ENCODE assay signal across 34 cellular contexts in the genomic region with DNA sequence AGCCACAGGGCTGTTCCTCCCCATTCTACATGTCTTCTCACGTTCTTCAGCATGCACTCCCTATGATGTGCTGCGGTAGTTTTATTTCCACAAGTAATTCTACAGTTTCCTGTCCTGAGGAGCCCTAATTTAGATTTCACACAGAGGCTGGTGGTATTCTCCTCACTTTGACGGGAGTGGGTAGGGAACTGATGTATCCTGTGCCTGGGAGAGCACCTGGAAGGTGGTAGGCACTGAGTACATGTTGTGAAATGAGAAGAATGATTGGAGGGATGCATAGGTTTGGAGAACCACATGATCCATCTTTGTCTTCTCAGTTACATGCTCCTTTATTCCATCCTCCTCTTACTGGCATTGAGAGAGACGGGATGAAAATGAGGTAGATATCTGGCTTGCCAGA.
"Had no signal": no experiment of that assay in that cellular context is flagged by ENCODE, and none has a peak within 500 bp of the region (broad histone marks: within the 10 kb centered on the region; RNA-seq: fewer than 3 reads in every experiment).

No MANE protein-coding gene starts in this region.

- H3K4me3 ChIP-seq: adrenal gland, ascending aorta, body of pancreas, breast epithelium, cardiac muscle cell had no signal

- ATAC-seq: activated naive CD4-positive, alpha-beta T cell treated with anti-CD3 and anti-CD28 coated beads, Interleukin-2, amount 50 U/mL, for 72 hours; activated naive CD8-positive, alpha-beta T cell treated with anti-CD3 and anti-CD28 coated beads, Interleukin-2, amount 50 U/mL, for 24 hours; activated T-cell treated with anti-CD3 and anti-CD28 coated beads, Interleukin-2, amount 50 U/mL, for 4 hours; activated T-cell treated with anti-CD3 and anti-CD28 coated beads, Interleukin-2, amount 50 U/mL, for 72 hours; body of pancreas had no signal

- DNase-seq: activated effector memory CD4-positive, alpha-beta T cell treated with anti-CD3 and anti-CD28 coated beads, Interleukin-2, amount 50 U/mL, for 16 hours; activated effector memory CD4-positive, alpha-beta T cell treated with Interleukin-2 at 50 U/mL for 16 hours; activated gamma-delta T cell; activated gamma-delta T cell treated with Interleukin-2 at 50 U/mL for 16 hours; activated naive CD4-positive, alpha-beta T cell; activated naive CD4-positive, alpha-beta T cell treated with anti-CD3 and anti-CD28 coated beads for 36 hours; activated naive CD4-positive, alpha-beta T cell treated with anti-CD3 and anti-CD28 coated beads, Interleukin-2, amount 50 U/mL, for 16 hours; activated naive CD4-positive, alpha-beta T cell treated with Interleukin-2 at 50 U/mL for 16 hours; activated naive CD8-positive, alpha-beta T cell treated with anti-CD3 and anti-CD28 coated beads for 36 hours; activated naive CD8-positive, alpha-beta T cell treated with anti-CD3 and anti-CD28 coated beads, Interleukin-2, amount 10 ng/mL, durations not matched to agents 7 days and 5 days; activated naive CD8-positive, alpha-beta T cell treated with anti-CD3 and anti-CD28 coated beads, Interleukin-2, amount 50 U/mL, for 24 hours; activated T-cell treated with anti-CD3 and anti-CD28 coated beads for 4 hours; activated T-cell treated with anti-CD3 and anti-CD28 coated beads, Interleukin-2, amount 50 U/mL, for 24 hours; activated T-cell treated with anti-CD3 and anti-CD28 coated beads, Interleukin-2, amount 50 U/mL, for 4 hours; activated T-cell treated with anti-CD3 and anti-CD28 coated beads, Interleukin-2, amount 50 U/mL, for 48 hours; activated T-cell treated with anti-CD3 and anti-CD28 coated beads, Interleukin-2, amount 50 U/mL, for 72 hours; adrenal gland; amniotic stem cell; amygdala; anterior cingulate cortex; aorta; body of pancreas; brain microvascular endothelial cell; central memory CD4-positive, alpha-beta T cell; cerebellar nuclear complex had no signal

- H3K36me3 ChIP-seq: adrenal gland, ascending aorta, brain microvascular endothelial cell, breast epithelium, cardiac muscle cell had no signal

- H3K27ac Mint-ChIP-seq: activated naive CD4-positive, alpha-beta T cell treated with anti-CD3 and anti-CD28 coated beads for 36 hours; activated naive CD8-positive, alpha-beta T cell; activated naive CD8-positive, alpha-beta T cell treated with anti-CD3 and anti-CD28 coated beads for 36 hours; activated naive CD8-positive, alpha-beta T cell treated with anti-CD3 and anti-CD28 coated beads, Interleukin-2, amount 10 ng/mL, durations not matched to agents 7 days and 5 days; activated naive CD8-positive, alpha-beta T cell treated with anti-CD3 and anti-CD28 coated beads, Interleukin-2, amount 50 U/mL, for 24 hours; activated T-cell treated with anti-CD3 and anti-CD28 coated beads, Interleukin-2, amount 50 U/mL, for 24 hours; activated T-cell treated with anti-CD3 and anti-CD28 coated beads, Interleukin-2, amount 50 U/mL, for 72 hours; activated T-helper 1 cell treated with anti-CD3 and anti-CD28 coated beads, Interleukin-12 subunit alpha, Interleukin-12 subunit beta, Interleukin-2, Interleukin-4 antibody, amounts not matched to agents 30 ng/mL and 10 ng/mL and 1 ng/mL, durations not matched to agents 14 hours and 24 hours and 36 hours; activated T-helper 2 cell treated with anti-CD3 and anti-CD28 coated beads, Interferon-gamma antibody, Interleukin-2, Interleukin-4, amounts not matched to agents 10 μg/mL and 5 μg/mL and 100 μg/mL, durations not matched to agents 14 hours and 24 hours and 36 hours; brain had no signal

- H3K27me3 Mint-ChIP-seq: activated naive CD8-positive, alpha-beta T cell; activated naive CD8-positive, alpha-beta T cell treated with anti-CD3 and anti-CD28 coated beads for 36 hours; activated naive CD8-positive, alpha-beta T cell treated with anti-CD3 and anti-CD28 coated beads, Interleukin-2, amount 50 U/mL, for 24 hours; activated T-cell treated with anti-CD3 and anti-CD28 coated beads, Interleukin-2, amount 50 U/mL, for 24 hours had no signal

- H3K9me3 Mint-ChIP-seq: activated naive CD4-positive, alpha-beta T cell treated with anti-CD3 and anti-CD28 coated beads for 36 hours; activated naive CD8-positive, alpha-beta T cell treated with anti-CD3 and anti-CD28 coated beads for 36 hours; activated naive CD8-positive, alpha-beta T cell treated with anti-CD3 and anti-CD28 coated beads, Interleukin-2, amount 10 ng/mL, durations not matched to agents 7 days and 5 days; activated naive CD8-positive, alpha-beta T cell treated with anti-CD3 and anti-CD28 coated beads, Interleukin-2, amount 50 U/mL, for 24 hours; activated T-cell treated with anti-CD3 and anti-CD28 coated beads, Interleukin-2, amount 50 U/mL, for 24 hours; activated T-cell treated with anti-CD3 and anti-CD28 coated beads, Interleukin-2, amount 50 U/mL, for 4 hours; activated T-helper 1 cell treated with anti-CD3 and anti-CD28 coated beads, Interleukin-12 subunit alpha, Interleukin-12 subunit beta, Interleukin-2, Interleukin-4 antibody, amounts not matched to agents 30 ng/mL and 10 ng/mL and 1 ng/mL, durations not matched to agents 14 hours and 24 hours and 36 hours; activated T-helper 2 cell treated with anti-CD3 and anti-CD28 coated beads, Interferon-gamma antibody, Interleukin-2, Interleukin-4, amounts not matched to agents 10 μg/mL and 5 μg/mL and 100 μg/mL, durations not matched to agents 14 hours and 24 hours and 36 hours; brain; central memory CD8-positive, alpha-beta T cell had no signal

- H3K9me3 ChIP-seq: adrenal gland, ascending aorta, body of pancreas, breast epithelium had no signal

- H3K4me1 Mint-ChIP-seq: activated naive CD8-positive, alpha-beta T cell treated with anti-CD3 and anti-CD28 coated beads for 36 hours; activated naive CD8-positive, alpha-beta T cell treated with anti-CD3 and anti-CD28 coated beads, Interleukin-2, amount 10 ng/mL, durations not matched to agents 7 days and 5 days; activated naive CD8-positive, alpha-beta T cell treated with anti-CD3 and anti-CD28 coated beads, Interleukin-2, amount 50 U/mL, for 24 hours; central memory CD8-positive, alpha-beta T cell had no signal

- H3K27me3 ChIP-seq: adrenal gland, ascending aorta, body of pancreas, brain microvascular endothelial cell, breast epithelium, cardiac muscle cell had no signal

- H3K4me3 Mint-ChIP-seq: activated naive CD4-positive, alpha-beta T cell treated with anti-CD3 and anti-CD28 coated beads for 36 hours; activated naive CD8-positive, alpha-beta T cell; activated naive CD8-positive, alpha-beta T cell treated with anti-CD3 and anti-CD28 coated beads for 36 hours; activated naive CD8-positive, alpha-beta T cell treated with anti-CD3 and anti-CD28 coated beads, Interleukin-2, amount 10 ng/mL, durations not matched to agents 7 days and 5 days; activated naive CD8-positive, alpha-beta T cell treated with anti-CD3 and anti-CD28 coated beads, Interleukin-2, amount 50 U/mL, for 24 hours; activated T-cell treated with anti-CD3 and anti-CD28 coated beads, Interleukin-2, amount 50 U/mL, for 24 hours; activated T-cell treated with anti-CD3 and anti-CD28 coated beads, Interleukin-2, amount 50 U/mL, for 4 hours; activated T-cell treated with anti-CD3 and anti-CD28 coated beads, Interleukin-2, amount 50 U/mL, for 72 hours; activated T-helper 1 cell treated with anti-CD3 and anti-CD28 coated beads, Interleukin-12 subunit alpha, Interleukin-12 subunit beta, Interleukin-2, Interleukin-4 antibody, amounts not matched to agents 30 ng/mL and 10 ng/mL and 1 ng/mL, durations not matched to agents 14 hours and 24 hours and 36 hours; brain; central memory CD8-positive, alpha-beta T cell had no signal

- H3K36me3 Mint-ChIP-seq: activated naive CD4-positive, alpha-beta T cell treated with anti-CD3 and anti-CD28 coated beads, Interleukin-2, amount 50 U/mL, for 72 hours; activated naive CD8-positive, alpha-beta T cell; activated naive CD8-positive, alpha-beta T cell treated with anti-CD3 and anti-CD28 coated beads for 36 hours; activated naive CD8-positive, alpha-beta T cell treated with anti-CD3 and anti-CD28 coated beads, Interleukin-2, amount 10 ng/mL, durations not matched to agents 7 days and 5 days; brain had no signal

- H3K27ac ChIP-seq: adrenal gland, ascending aorta, body of pancreas, brain microvascular endothelial cell, breast epithelium, cardiac muscle cell had no signal
